17 cellular contexts compared by ENCODE assay signal in the genomic region with DNA sequence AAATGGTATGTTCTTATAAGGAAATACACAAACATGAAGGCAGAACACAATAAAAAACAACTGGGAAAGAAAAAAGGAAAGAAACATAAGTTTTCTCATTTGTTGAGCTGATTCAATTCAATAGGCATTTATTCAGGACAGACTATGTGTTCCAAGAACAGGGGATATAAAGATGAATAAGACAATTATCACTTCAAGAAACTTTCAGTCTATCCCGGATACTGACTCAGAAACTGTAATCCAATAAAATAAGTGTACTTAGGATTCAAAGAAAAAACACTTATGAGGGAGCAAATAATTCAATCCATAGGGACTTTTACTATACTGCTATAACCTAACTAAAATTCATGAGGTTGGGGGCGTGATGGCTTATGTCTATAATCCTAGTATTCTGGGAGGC. TPM values are rescaled to one million over a fixed set of nuclear protein-coding genes. Genes with fewer than 3 reads are reported as not detected.
DNase-seq lines count a peak whose midpoint lies in the region; ATAC-seq, FAIRE-seq and TF ChIP-seq lines count a peak whose summit lies in the region.
"Had no signal": no experiment of that assay in that cellular context is flagged by ENCODE, and none has a peak within 500 bp of the region (broad histone marks: within the 10 kb centered on the region; RNA-seq: fewer than 3 reads in every experiment).

No MANE protein-coding gene starts in this region.

- no peak for FAIRE-seq in urothelium cell line (lab: Jason Lieb, UNC)

- POLR2A ChIA-PET in MCF 10A (lab: Yijun Ruan, JAX), result interaction anchor here (0.6 to 3.6 kb wide), 5 partner anchors 8 to 200 kb away, joined by 3 to 22 read pairs (median 4); a partner anchor contains a TSS

- H3K36me3 Mint-ChIP-seq in MCF 10A (ENCODE audit: insufficient read depth, unreplicated experiment), result peaks cover 6% of the 10 kb centered on the region

- in situ Hi-C loops in transverse colon (cut with MboI; ENCODE audit: low pct_ligation_motif_present in 1 of 4, low pct_unique_long_range_greater_than_20kb in 1 of 4, low sequenced_read_pairs in 3 of 4), result no loop called here

- no peak for ATAC-seq in left ventricle myocardium superior
- no peak for ATAC-seq in HG03135 (IDR thresholded peaks at IDR 0.05; ENCODE audit: unreplicated experiment)

- H3K9me3 ChIP-seq in left ventricle myocardium inferior (replicated peaks) (no peaks in the 10 kb centered on the region), ascending aorta (no peaks in the 10 kb centered on the region), muscle layer of duodenum (ENCODE audit: control insufficient read depth in 1 of 2, low read length in 2 of 2) (no peaks in the 10 kb centered on the region), transverse colon (no peaks in the 10 kb centered on the region)
- H3K9me3 ChIP-seq: thyroid gland had no signal

- CTCF ChIA-PET in MCF 10A (lab: Yijun Ruan, JAX), result interaction anchor here (0.6 to 0.8 kb wide), 6 partner anchors 11 to 902 kb away, joined by 3 to 6 read pairs (median 4); no protein-coding TSS in a partner anchor

- no peak overlapping the region for H3K27ac Mint-ChIP-seq in MCF 10A (ENCODE audit: low read depth, unreplicated experiment)
- H3K27ac Mint-ChIP-seq: activated naive CD8-positive, alpha-beta T cell treated with anti-CD3 and anti-CD28 coated beads, Interleukin-2, amount 10 ng/mL, durations not matched to agents 7 days and 5 days; progenitor cell of endocrine pancreas had no signal

- intact Hi-C loops in left ventricle myocardium inferior (cut with micrococcal nuclease), result no loop called here
- intact Hi-C loops in left ventricle myocardium superior (cut with micrococcal nuclease), result no loop called here
- intact Hi-C loops in ascending aorta (cut with DNase I), result no loop called here
- intact Hi-C loops in transverse colon (cut with DNase I; ENCODE audit: low total_unique reads), result no loop called here
- intact Hi-C loops in MCF 10A (cut with micrococcal nuclease), result no loop called here

- no peak for TF ChIP-seq CTCF in left ventricle myocardium inferior (IDR thresholded peaks at IDR 0.05; ENCODE audit: borderline replicate concordance)
- TF ChIP-seq CTCF in ascending aorta (IDR thresholded peaks at IDR 0.05), result no peak
- TF ChIP-seq CTCF in transverse colon (IDR thresholded peaks at IDR 0.05), result no peak
- no peak for TF ChIP-seq CTCF in MCF 10A (IDR thresholded peaks at IDR 0.05; ENCODE audit: unreplicated experiment)

- TF ChIP-seq EP300 in transverse colon (IDR thresholded peaks at IDR 0.05; ENCODE audit: low read depth), result no peak

- H3K4me3 ChIP-seq in left ventricle myocardium inferior, result no peak overlapping the region
- H3K4me3 ChIP-seq in ascending aorta, result no peak overlapping the region
- H3K4me3 ChIP-seq in muscle layer of duodenum (ENCODE audit: low read depth in 1 of 2, low read length in 2 of 2), result no peak overlapping the region
- no peak overlapping the region for H3K4me3 ChIP-seq in transverse colon
- H3K4me3 ChIP-seq: thyroid gland had no signal

- no peak overlapping the region for H3K4me3 Mint-ChIP-seq in MCF 10A (ENCODE audit: unreplicated experiment)
- H3K4me3 Mint-ChIP-seq: activated naive CD8-positive, alpha-beta T cell treated with anti-CD3 and anti-CD28 coated beads, Interleukin-2, amount 10 ng/mL, durations not matched to agents 7 days and 5 days had no signal

- H3K27ac ChIP-seq in left ventricle myocardium inferior (replicated peaks), result peak overlapping the region; percentile 94
- peak overlapping the region; percentile 19 to 37 for H3K27ac ChIP-seq in ascending aorta
- H3K27ac ChIP-seq in muscle layer of duodenum (ENCODE audit: low read length), result peak overlapping the region; percentile 81
- peak overlapping the region; percentile 43 to 75 (median 70) for H3K27ac ChIP-seq in transverse colon
- H3K27ac ChIP-seq: thyroid gland had no signal

- BruUV-seq in MCF 10A (replicated peaks; lab: Mats Ljungman, UMichigan), result no TSS peak

- TF ChIP-seq POLR2A in transverse colon (IDR thresholded peaks at IDR 0.05), result no peak

- H3K4me1 Mint-ChIP-seq in MCF 10A (ENCODE audit: insufficient read depth, unreplicated experiment), result peaks cover 10% of the 10 kb centered on the region

- H3K9me3 Mint-ChIP-seq in MCF 10A (ENCODE audit: unreplicated experiment), result no peaks in the 10 kb centered on the region
- H3K9me3 Mint-ChIP-seq: activated naive CD8-positive, alpha-beta T cell treated with anti-CD3 and anti-CD28 coated beads, Interleukin-2, amount 10 ng/mL, durations not matched to agents 7 days and 5 days had no signal

- H3K4me1 ChIP-seq in left ventricle myocardium inferior (peaks cover 88% of the 10 kb centered on the region), ascending aorta (peaks cover 3 to 17% of the 10 kb centered on the region in 2 donors), muscle layer of duodenum (ENCODE audit: control insufficient read depth in 1 of 2, insufficient read depth in 2 of 2, low read length in 2 of 2) (peaks cover 0 to 12% of the 10 kb centered on the region in 2 donors), transverse colon (peaks cover 0 to 16% (median 0%) of the 10 kb centered on the region in 4 donors)

- H3K36me3 ChIP-seq in left ventricle myocardium inferior (peaks cover 16% of the 10 kb centered on the region), ascending aorta (peaks cover 2 to 9% of the 10 kb centered on the region in 2 donors), muscle layer of duodenum (ENCODE audit: control insufficient read depth in 1 of 2, insufficient read depth in 2 of 2, low read length in 2 of 2) (peaks cover 0 to 3% of the 10 kb centered on the region in 2 donors), transverse colon (peaks cover 0 to 6% (median 2%) of the 10 kb centered on the region in 4 donors)

- 75 to 83% methylated on average over 2 of the region's 2 CpGs for WGBS in transverse colon (ENCODE audit: low coverage in 1 of 2), 2 donors

- H3K27me3 Mint-ChIP-seq in MCF 10A (ENCODE audit: insufficient read depth, unreplicated experiment), result no peaks in the 10 kb centered on the region
- H3K27me3 Mint-ChIP-seq: activated naive CD8-positive, alpha-beta T cell treated with anti-CD3 and anti-CD28 coated beads, Interleukin-2, amount 10 ng/mL, durations not matched to agents 7 days and 5 days; progenitor cell of endocrine pancreas had no signal

- no peaks in the 10 kb centered on the region for H3K27me3 ChIP-seq in left ventricle myocardium inferior (ENCODE audit: low read depth)
- H3K27me3 ChIP-seq in ascending aorta, result no peaks in the 10 kb centered on the region
- no peaks in the 10 kb centered on the region for H3K27me3 ChIP-seq in muscle layer of duodenum (ENCODE audit: low read depth, low read length)
- no peaks in the 10 kb centered on the region for H3K27me3 ChIP-seq in transverse colon
- H3K27me3 ChIP-seq: thyroid gland had no signal

- no peak for DNase-seq in left ventricle myocardium inferior
- DNase-seq in left ventricle myocardium superior, result no peak
- DNase-seq in ascending aorta (ENCODE audit: low spot score in 2 of 2), result no peak
- no peak for DNase-seq in transverse colon
- no peak for DNase-seq in MCF 10A (ENCODE audit: unreplicated experiment)
- no peak for DNase-seq in urothelium cell line (ENCODE audit: low spot score)
- DNase-seq: activated naive CD8-positive, alpha-beta T cell treated with anti-CD3 and anti-CD28 coated beads, Interleukin-2, amount 10 ng/mL, durations not matched to agents 7 days and 5 days; activated T-cell treated with anti-CD3 and anti-CD28 coated beads for 4 hours; H7; NCI-H2107; NCI-H748 treated with DMSO at 0.1 percent for 48 hours; stimulated activated CD4-positive, alpha-beta T cell treated with anti-CD3 and anti-CD28 coated beads, Interleukin-2, amount 100 ng/mL, for 24 hours; thyroid gland had no signal

RNA-seq across cellular contexts. Expression of a gene that starts 3.5 kb away (rescaled TPM):
- total RNA-seq in left ventricle myocardium inferior (512 TPM), left ventricle myocardium superior (586 TPM), ascending aorta (4.7 TPM), transverse colon (10 to 100 TPM; 15.0 to 17.7 (median 15.6) TPM), MCF 10A (2022) (0.91 and 0.93 TPM in 2 replicates)

RNA-seq across cellular contexts. Expression of a gene that starts 13.3 kb away (rescaled TPM):
- total RNA-seq in left ventricle myocardium inferior (165 TPM), left ventricle myocardium superior (177 TPM), ascending aorta (12.5 TPM), transverse colon (10 to 100 TPM in 2 of 4 donors, 1 to 10 TPM in 2; 2.2 to 49.2 (median 24.2) TPM), MCF 10A (2022) (47.9 and 55.4 TPM in 2 replicates)

RNA-seq across cellular contexts. Expression of a gene that starts 38.9 kb away (rescaled TPM):
- 0.44 TPM for total RNA-seq in left ventricle myocardium inferior
- 0.45 TPM for total RNA-seq in left ventricle myocardium superior
- total RNA-seq in ascending aorta, result 3.5 TPM
- 1 to 10 TPM in 2 of 4 donors, not detected in 2; 1.4 to 5.4 TPM for total RNA-seq in transverse colon
- total RNA-seq in MCF 10A (2022), result not detected in 2 replicates
- total RNA-seq: T-helper 2 cell treated with Interferon-gamma antibody and Interleukin-4, amounts not matched to agents 100 ng/mL and 5 ng/mL, for 36 hours had no signal

Comparison
In these comparisons a context has a peak if more than half of its experiments do, and no peak if none do; other contexts are left out.
1. H3K27ac ChIP-seq: peak in every context shown above with its lines; median percentile 94 in left ventricle myocardium inferior; 81 in muscle layer of duodenum; 70 in transverse colon; 28 in ascending aorta.
2. RNA of a gene that starts 3.5 kb away (total RNA-seq): 586 TPM in left ventricle myocardium superior (single experiment) and 512 TPM in left ventricle myocardium inferior (single experiment); 15.0 to 17.7 TPM in transverse colon, 4.7 TPM in ascending aorta (single experiment) and 0.91 to 0.93 TPM in MCF 10A; every median in the first group is over 10 times any median in the second.